Comparison of ENCODE assay signal across 1 cellular context in the genomic region with DNA sequence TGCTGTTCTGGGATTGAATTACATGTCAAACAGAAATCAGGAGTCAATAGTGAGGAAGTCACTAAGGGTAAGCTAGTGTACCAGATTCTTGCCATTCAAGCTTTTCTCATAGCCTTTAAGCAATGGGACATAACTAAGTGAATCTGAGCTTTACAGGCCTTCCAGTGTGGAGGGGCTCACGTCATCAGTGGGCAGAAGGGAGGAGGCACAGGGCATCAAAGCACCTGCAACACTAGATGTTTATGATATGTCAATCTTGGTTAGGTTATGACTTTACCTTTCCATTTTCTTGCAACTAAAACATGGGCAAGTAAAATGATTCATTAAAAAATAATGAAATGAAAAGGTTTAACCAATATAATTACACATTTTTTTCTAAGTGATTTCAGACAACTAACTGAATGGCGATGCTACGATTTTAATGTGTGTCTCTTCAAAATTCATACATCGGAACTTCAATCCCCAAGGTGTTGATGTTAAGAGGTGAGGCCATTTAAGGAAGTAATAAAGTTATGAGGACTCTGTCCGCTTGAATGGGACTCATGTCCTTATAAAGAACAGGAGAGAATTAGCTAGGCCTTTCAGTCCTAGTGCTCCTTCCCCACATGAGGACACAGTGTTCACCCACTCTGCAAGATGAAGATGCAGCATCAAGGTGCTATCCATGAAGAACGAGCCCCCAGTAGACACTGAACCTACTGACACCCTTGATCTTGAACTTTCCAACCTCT.
TF ChIP-seq lines count a peak whose summit lies in the region.

No MANE protein-coding gene starts in this region.

TF ChIP-seq in HepG2, 621 proteins besides CTCF, POLR2A, EP300 and RAD21:
- TF ChIP-seq ZNF572 (CRISPR knock-in tag; IDR thresholded peaks at IDR 0.05) (no peak), ZNF589 (CRISPR knock-in tag; conservative IDR thresholded peaks at IDR 0.05) (no peak), ZFYVE20 (CRISPR knock-in tag; IDR thresholded peaks at IDR 0.05; ENCODE audit: borderline replicate concordance, low read depth) (no peak), GTF2F1 (IDR thresholded peaks at IDR 0.05; ENCODE audit: low read length) (no peak), CREB1 (IDR thresholded peaks at IDR 0.05) (peak; percentile 13; the same call in 1 of the 2 replicates), CREB1 (CRISPR knock-in tag; IDR thresholded peaks at IDR 0.05) (no peak)
TF ChIP-seq in HepG2: peak in this region for 1.
